8 cellular contexts compared by ENCODE assay signal in genomic region chr13:48579167-48579918, GRCh38. TPM values are rescaled to one million over a fixed set of nuclear protein-coding genes. Genes with fewer than 3 reads are reported as not detected.
DNase-seq lines count a peak whose midpoint lies in the region; ATAC-seq, FAIRE-seq and TF ChIP-seq lines count a peak whose summit lies in the region.

No MANE protein-coding gene starts in this region.

- intact Hi-C loops in HepG2 (cut with micrococcal nuclease; ENCODE audit: unreplicated experiment) = loop anchor here (10.0 kb wide), 1 partner anchor 175 kb away; no protein-coding TSS in a partner anchor
- intact Hi-C loops in tibial artery (cut with DNase I; ENCODE audit: low total_unique reads) = no loop called here

- H2AFZ ChIP-seq in HepG2 (ENCODE audit: low read length) = no peak overlapping the region

- no peak for TF ChIP-seq RAD21 in HepG2 (CRISPR knock-in tag; IDR thresholded peaks at IDR 0.05)

- H3K4me2 ChIP-seq in HepG2 (ENCODE audit: low read depth, low read length) = peak overlapping the region; percentile 38

- BruUV-seq in HepG2 (replicated peaks; lab: Mats Ljungman, UMichigan) = no TSS peak

- H3K27me3 ChIP-seq in HepG2 (ENCODE audit: control insufficient read depth in 1 of 2, insufficient read depth in 2 of 2, low read length in 2 of 2) (no peaks in the 10 kb centered on the region), HAP-1 (ENCODE audit: low read depth) (no peaks in the 10 kb centered on the region), tibial artery (no peaks in the 10 kb centered on the region), WERI-Rb-1 (ENCODE audit: insufficient read depth, low read depth, severe bottlenecking) (no peaks in the 10 kb centered on the region)

- H3K79me2 ChIP-seq in HepG2 (ENCODE audit: insufficient read depth, low read length) = no peaks in the 10 kb centered on the region

- FAIRE-seq in HepG2 (lab: Jason Lieb, UNC) = peak; percentile 4

- H3K4me3 ChIP-seq in HepG2 (replicated peaks in 1 of 3; ENCODE audit: insufficient read depth in 1 of 3, low read depth in 2 of 3, low read length in 3 of 3) (no peak overlapping the region), HAP-1 (no peak overlapping the region), tibial artery (no peak overlapping the region), WERI-Rb-1 (ENCODE audit: low read depth, low read length) (no peak overlapping the region)

- TF ChIP-seq CTCF in HepG2 (CRISPR knock-in tag; IDR thresholded peaks at IDR 0.05) = no peak
- no peak for TF ChIP-seq CTCF in tibial artery (IDR thresholded peaks at IDR 0.05)
- TF ChIP-seq CTCF in WERI-Rb-1 (IDR thresholded peaks at IDR 0.05; ENCODE audit: low read depth, low read length) = no peak

- DNase-seq in NOMO-1 treated with dmso at 0.1 percent for 144 hours (lab: John Stamatoyannopoulos, UW; ENCODE audit: unreplicated experiment) = peak; percentile 94
- no peak for DNase-seq in HepG2 (ENCODE audit: low spot score)
- no peak for DNase-seq in HAP-1 (ENCODE audit: low spot score in 2 of 2)
- no peak for DNase-seq in tibial artery
- DNase-seq in WERI-Rb-1 = no peak
- no peak for DNase-seq in NCI-H82 (lab: John Stamatoyannopoulos, UW)

- CTCF ChIA-PET in HepG2 (lab: Yijun Ruan, JAX; ENCODE audit: low intra/inter-chr PET ratio, low total read pairs) = interaction anchor here (1.1 to 1.7 kb wide), 3 partner anchors 190 to 453 kb away, joined by 4 to 18 read pairs (median 4); no protein-coding TSS in a partner anchor

- in situ Hi-C loops in HepG2 (cut with HindIII; ENCODE audit: extremely low pct_ligation_motif_present, low pct_unique_long_range_greater_than_20kb) (loop anchor here (25.0 kb wide), 1 partner anchor 467 kb away; no protein-coding TSS in a partner anchor), HAP-1 (cut with MboI; ENCODE audit: low sequenced_read_pairs) (loop anchor here (25.0 kb wide), 2 partner anchors 242 to 442 kb away; no protein-coding TSS in a partner anchor)

- no peak overlapping the region for H3K9ac ChIP-seq in HepG2 (ENCODE audit: insufficient read depth, low read depth, low read length)

- no peaks in the 10 kb centered on the region for H4K20me1 ChIP-seq in HepG2 (ENCODE audit: insufficient read depth, low read length)

- peaks cover 83% of the 10 kb centered on the region for H3K4me1 ChIP-seq in HepG2 (ENCODE audit: insufficient read depth, low read length)
- H3K4me1 ChIP-seq in HAP-1 = 0 out of 2 replicates have a peak, but pooled peaks cover 3% of the 10 kb centered on the region
- H3K4me1 ChIP-seq in tibial artery = peaks cover 0 to 6% (median 3%) of the 10 kb centered on the region in 4 donors

- POLR2A ChIA-PET in HepG2 (lab: Yijun Ruan, JAX) = interaction anchor here (0.9 to 1.6 kb wide), 2 partner anchors 10 to 47 kb away, joined by 3 to 4 read pairs; no protein-coding TSS in a partner anchor

- no peak for TF ChIP-seq POLR2A in HepG2 (IDR thresholded peaks at IDR 0.05; ENCODE audit: insufficient read depth in 1 of 2, low read depth in 2 of 2, low read length in 2 of 2)

- H3K36me3 ChIP-seq in HepG2 (replicated peaks in 1 of 2; ENCODE audit: control insufficient read depth in 1 of 2, insufficient read depth in 2 of 2, low read length in 2 of 2) (no peaks in the 10 kb centered on the region), HAP-1 (replicated peaks) (no peaks in the 10 kb centered on the region; the same call in 1 of the 2 replicates), tibial artery (no peaks in the 10 kb centered on the region), WERI-Rb-1 (no peaks in the 10 kb centered on the region)

- TF ChIP-seq EP300 in HepG2 (IDR thresholded peaks at IDR 0.05; ENCODE audit: low read depth in 2 of 2, low read length in 2 of 2) (no peak), HepG2 (CRISPR knock-in tag; IDR thresholded peaks at IDR 0.05; ENCODE audit: borderline replicate concordance) (no peak)

- H3K27ac ChIP-seq in HepG2 (ENCODE audit: extremely low read length, insufficient read depth, low read length) = peak overlapping the region; percentile 11
- H3K27ac ChIP-seq in tibial artery = no peak overlapping the region
- H3K27ac ChIP-seq in WERI-Rb-1 = no peak overlapping the region

- ATAC-seq in GM18873 (IDR thresholded peaks at IDR 0.05; ENCODE audit: low FRiP score, unreplicated experiment) (peak; percentile 71), HG02852 (IDR thresholded peaks at IDR 0.05; ENCODE audit: unreplicated experiment) (peak; percentile 89), HepG2 (no peak)

- H3K9me3 ChIP-seq in HepG2 (ENCODE audit: low read length) = no peaks in the 10 kb centered on the region
- no peaks in the 10 kb centered on the region for H3K9me3 ChIP-seq in HAP-1
- no peaks in the 10 kb centered on the region for H3K9me3 ChIP-seq in tibial artery
- no peaks in the 10 kb centered on the region for H3K9me3 ChIP-seq in WERI-Rb-1 (ENCODE audit: severe bottlenecking)

- 80% methylated on average over 7 of the region's 7 CpGs for WGBS in HepG2 (ENCODE audit: low lambda C conversion rate)

TF ChIP-seq in HepG2, 621 proteins besides CTCF, POLR2A, EP300 and RAD21 (continues in another document):
- TF ChIP-seq ZMYM4 (CRISPR knock-in tag; IDR thresholded peaks at IDR 0.05) (peak; percentile 28; the same call in 1 of the 2 replicates), ARID5B (CRISPR knock-in tag; IDR thresholded peaks at IDR 0.05) (0 out of 2 replicates have a peak, but pooled peaks have one; percentile 4), ZEB1 (IDR thresholded peaks at IDR 0.05; ENCODE audit: insufficient replicate concordance, low read depth) (peak; percentile 32), HOMEZ (CRISPR knock-in tag; IDR thresholded peaks at IDR 0.05; ENCODE audit: low read depth) (0 out of 2 replicates have a peak, but pooled peaks have one; percentile 22), HNF4G (IDR thresholded peaks at IDR 0.05; ENCODE audit: borderline replicate concordance, low read depth, low read length) (0 out of 2 replicates have a peak, but pooled peaks have one; percentile 25), HNF4G (CRISPR knock-in tag; IDR thresholded peaks at IDR 0.05; ENCODE audit: borderline replicate concordance, low read depth) (no peak)

RNA-seq across cellular contexts. Expression of gene RCBTB2, which starts 46.5 kb away (rescaled TPM):
- total RNA-seq in HepG2 (2016; rRNA removed; fragmentation: Illumina TruSeq; extraction: Trizol) = 1.9 and 3.0 TPM in 2 replicates
- 0.26 and 0.40 TPM in 2 replicates for total RNA-seq in HepG2 (2016; cell fraction: cytosol; rRNA removed; fragmentation: Illumina TruSeq; extraction: Trizol; ENCODE audit: low read depth)
- 2.2 and 2.8 TPM in 2 replicates for total RNA-seq in HepG2 (2016; cell fraction: insoluble cytoplasmic fraction; rRNA removed; fragmentation: Illumina TruSeq; extraction: Trizol)
- total RNA-seq in HepG2 (2016; cell fraction: membrane; rRNA removed; fragmentation: Illumina TruSeq; extraction: Trizol) = 0.86 and 1.1 TPM in 2 replicates
- total RNA-seq in HepG2 (2016; cell fraction: nucleus; rRNA removed; fragmentation: Illumina TruSeq; extraction: Trizol) = 2.0 and 4.1 TPM in 2 replicates
- polyA plus RNA-seq in HepG2 (2011; rRNA removed) = 1.8 and 2.7 TPM in 2 replicates
- 1.3 and 1.6 TPM in 2 replicates for polyA plus RNA-seq in HepG2 (2011; cell fraction: cytosol; rRNA removed)
- polyA plus RNA-seq in HepG2 (2011; cell fraction: nucleus; rRNA removed) = 1.8 and 2.5 TPM in 2 replicates
- polyA plus RNA-seq in HepG2 (2012) = 1.2 and 1.6 TPM in 2 replicates
- polyA plus RNA-seq in HepG2 (2016; cell fraction: cytosol; fragmentation: Illumina TruSeq; extraction: Trizol; ENCODE audit: low read depth) = 0.16 and 0.17 TPM in 2 replicates
- 2.0 and 2.2 TPM in 2 replicates for polyA plus RNA-seq in HepG2 (2016; cell fraction: insoluble cytoplasmic fraction; fragmentation: Illumina TruSeq; extraction: Trizol; ENCODE audit: low read depth)
- polyA plus RNA-seq in HepG2 (2016; cell fraction: membrane; fragmentation: Illumina TruSeq; extraction: Trizol; ENCODE audit: low read depth) = 0.30 and 0.35 TPM in 2 replicates
- 3.2 and 3.5 TPM in 2 replicates for polyA plus RNA-seq in HepG2 (2016; cell fraction: nucleus; fragmentation: Illumina TruSeq; extraction: Trizol; ENCODE audit: insufficient read depth, low read depth)
- polyA minus RNA-seq in HepG2 (2011; rRNA and poly(A)+ RNA removed; ENCODE audit: low replicate concordance) = 3.5 and 3.8 TPM in 2 replicates
- 1.2 and 1.4 TPM in 2 replicates for polyA minus RNA-seq in HepG2 (2011; cell fraction: cytosol; rRNA and poly(A)+ RNA removed)
- polyA minus RNA-seq in HepG2 (2011; cell fraction: nucleus; rRNA and poly(A)+ RNA removed) = 3.1 and 4.5 TPM in 2 replicates
